8 cellular contexts compared by ENCODE assay signal in the genomic region with DNA sequence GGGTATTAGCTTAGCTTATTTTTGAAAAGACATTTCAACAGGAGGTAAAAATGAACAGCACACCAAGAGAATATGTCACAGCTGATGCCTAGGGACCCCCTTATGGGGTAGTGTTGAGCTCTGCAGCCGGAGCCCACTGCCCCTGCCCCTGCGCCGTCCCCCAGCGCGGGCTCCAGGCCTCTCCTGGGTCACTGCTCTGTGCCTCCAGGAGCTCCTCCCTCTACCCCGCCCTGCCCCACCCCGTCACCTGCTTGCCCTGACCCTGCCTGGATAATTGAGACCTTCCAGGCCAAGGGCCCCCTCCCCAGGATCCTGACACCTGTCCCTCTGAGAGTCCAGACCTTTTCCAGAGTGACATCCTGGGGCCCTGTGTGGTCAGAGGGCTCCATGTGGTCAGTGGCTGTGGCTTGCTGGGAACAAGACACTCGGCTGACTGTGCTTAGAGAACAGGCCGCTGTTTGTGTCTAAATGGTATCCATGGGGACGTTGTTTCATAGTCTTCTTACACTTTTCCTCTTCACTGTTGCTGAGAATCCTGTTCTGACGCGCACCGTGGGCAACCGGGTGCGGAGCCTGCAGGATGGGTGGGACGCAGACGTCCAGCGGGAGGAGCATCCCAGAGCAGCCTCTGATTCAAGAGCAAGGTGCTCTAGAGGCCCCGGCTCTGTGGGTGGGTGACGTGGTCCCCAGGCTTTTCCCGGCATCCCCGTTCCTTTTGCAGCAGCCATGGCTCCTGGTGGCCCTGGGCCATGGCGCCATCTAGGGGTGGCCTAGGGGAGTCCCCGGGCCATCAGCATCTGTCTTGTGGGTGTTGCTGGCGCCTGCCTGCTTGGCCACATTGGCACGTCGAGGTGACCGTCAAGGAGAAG. TPM values are rescaled to one million over a fixed set of nuclear protein-coding genes. Genes with fewer than 3 reads are reported as not detected.
DNase-seq lines count a peak whose midpoint lies in the region; ATAC-seq and TF ChIP-seq lines count a peak whose summit lies in the region.

No MANE protein-coding gene starts in this region.

- no peak overlapping the region for H3K27ac Mint-ChIP-seq in CD8-positive, alpha-beta T cell
- H3K27ac Mint-ChIP-seq in activated naive CD4-positive, alpha-beta T cell treated with anti-CD3 and anti-CD28 coated beads, Interleukin-2, amount 50 U/mL, for 24 hours: no peak overlapping the region

- H2AFZ ChIP-seq in smooth muscle cell (ENCODE audit: low read depth): no peak overlapping the region

- no peaks in the 10 kb centered on the region for H3K27me3 ChIP-seq in CD8-positive, alpha-beta T cell (ENCODE audit: insufficient read depth, low read length)
- H3K27me3 ChIP-seq in smooth muscle cell (ENCODE audit: low read depth): no peaks in the 10 kb centered on the region

- H3K4me2 ChIP-seq in smooth muscle cell: no peak overlapping the region

- peak; percentile 84 for ATAC-seq in CD8-positive, alpha-beta T cell
- peak; percentile 77 to 84 for ATAC-seq in left cardiac atrium

- H3K9ac ChIP-seq in smooth muscle cell (ENCODE audit: low read depth): no peak overlapping the region

- TF ChIP-seq CTCF in CD8-positive, alpha-beta T cell (IDR thresholded peaks at IDR 0.05): peak; percentile 68
- TF ChIP-seq CTCF in smooth muscle cell (IDR thresholded peaks at IDR 0.05; ENCODE audit: borderline replicate concordance, insufficient read depth, poor library complexity, severe bottlenecking): peak; percentile 58

- no peak overlapping the region for H3K27ac ChIP-seq in CD8-positive, alpha-beta T cell (ENCODE audit: low read depth, low read length)
- no peak overlapping the region for H3K27ac ChIP-seq in smooth muscle cell (ENCODE audit: low read depth)

- H3K36me3 ChIP-seq in CD8-positive, alpha-beta T cell (ENCODE audit: insufficient read depth, low read length): no peaks in the 10 kb centered on the region
- no peaks in the 10 kb centered on the region for H3K36me3 ChIP-seq in smooth muscle cell (ENCODE audit: low read depth)

- H3K9me3 ChIP-seq in CD8-positive, alpha-beta T cell (ENCODE audit: low read length): no peaks in the 10 kb centered on the region
- no peaks in the 10 kb centered on the region for H3K9me3 ChIP-seq in smooth muscle cell (replicated peaks; ENCODE audit: low read depth)

- POLR2A ChIA-PET in CD8-positive, alpha-beta T cell (lab: Charles Lee): no interaction called here

- H3K4me3 ChIP-seq in CD8-positive, alpha-beta T cell (ENCODE audit: low read depth, low read length): no peak overlapping the region
- H3K4me3 ChIP-seq in smooth muscle cell: no peak overlapping the region

- intact Hi-C loops in CD8-positive, alpha-beta T cell (cut with DNase I, micrococcal nuclease): loop anchor here in 1 of 2 experiments (2.0 kb wide), 4 partner anchors 32 to 218 kb away; partner anchors contain the start of gene CAPN15
- intact Hi-C loops in left cardiac atrium (cut with DNase I): no loop called here

- H3K4me1 Mint-ChIP-seq in CD8-positive, alpha-beta T cell (ENCODE audit: low read depth): peaks cover 6% of the 10 kb centered on the region
- peaks cover 16% of the 10 kb centered on the region for H3K4me1 Mint-ChIP-seq in activated naive CD4-positive, alpha-beta T cell treated with anti-CD3 and anti-CD28 coated beads, Interleukin-2, amount 50 U/mL, for 24 hours

- CTCF ChIA-PET in CD8-positive, alpha-beta T cell (lab: Charles Lee): interaction anchor here (0.6 to 1.5 kb wide), 8 partner anchors 10 to 219 kb away, joined by 3 to 5 read pairs (median 3); no protein-coding TSS in a partner anchor

- no peaks in the 10 kb centered on the region for H3K9me3 Mint-ChIP-seq in CD8-positive, alpha-beta T cell
- H3K9me3 Mint-ChIP-seq in activated naive CD4-positive, alpha-beta T cell treated with anti-CD3 and anti-CD28 coated beads, Interleukin-2, amount 50 U/mL, for 24 hours: no peaks in the 10 kb centered on the region

- H3K4me3 Mint-ChIP-seq in CD8-positive, alpha-beta T cell: no peak overlapping the region
- peak overlapping the region; percentile 44 for H3K4me3 Mint-ChIP-seq in activated naive CD4-positive, alpha-beta T cell treated with anti-CD3 and anti-CD28 coated beads, Interleukin-2, amount 50 U/mL, for 24 hours

- WGBS in smooth muscle cell (ENCODE audit: low lambda C conversion rate): 82% methylated on average over 27 of the region's 28 CpGs

- H3F3A ChIP-seq in smooth muscle cell (ENCODE audit: low read depth): no peaks in the 10 kb centered on the region

- no peaks in the 10 kb centered on the region for H3K27me3 Mint-ChIP-seq in CD8-positive, alpha-beta T cell (ENCODE audit: low read depth)
- H3K27me3 Mint-ChIP-seq in activated naive CD4-positive, alpha-beta T cell treated with anti-CD3 and anti-CD28 coated beads, Interleukin-2, amount 50 U/mL, for 24 hours: no peaks in the 10 kb centered on the region

- no peaks in the 10 kb centered on the region for H3K4me1 ChIP-seq in CD8-positive, alpha-beta T cell (ENCODE audit: insufficient read depth, low read length)
- no peaks in the 10 kb centered on the region for H3K4me1 ChIP-seq in smooth muscle cell (ENCODE audit: low read depth)

- H3K79me2 ChIP-seq in smooth muscle cell (ENCODE audit: low read depth): peaks cover 24% of the 10 kb centered on the region

- H3K36me3 Mint-ChIP-seq in CD8-positive, alpha-beta T cell: peaks cover 11% of the 10 kb centered on the region
- H3K36me3 Mint-ChIP-seq in activated naive CD4-positive, alpha-beta T cell treated with anti-CD3 and anti-CD28 coated beads, Interleukin-2, amount 50 U/mL, for 24 hours: no peaks in the 10 kb centered on the region

- peaks cover 77% of the 10 kb centered on the region for H4K20me1 ChIP-seq in smooth muscle cell (ENCODE audit: low read depth)

- peak in 6 of 7 experiments; percentile 32 to 69 (median 60) for DNase-seq in CD8-positive, alpha-beta T cell
- DNase-seq in NCI-H2196 (lab: John Stamatoyannopoulos, UW; ENCODE audit: unreplicated experiment): peak; percentile 62
- no peak for DNase-seq in left cardiac atrium
- DNase-seq in smooth muscle cell (lab: John Stamatoyannopoulos, UW; ENCODE audit: unreplicated experiment): no peak
- DNase-seq in SKM-1 treated with dmso at 0.1 percent for 144 hours (lab: John Stamatoyannopoulos, UW; ENCODE audit: unreplicated experiment): no peak
- DNase-seq in NOMO-1 (lab: John Stamatoyannopoulos, UW; ENCODE audit: unreplicated experiment in 2 of 2): no peak
- DNase-seq in RPMI8226: no peak

RNA-seq across cellular contexts. Expression of gene WFIKKN1, which starts 20.0 kb away (rescaled TPM):
- total RNA-seq in CD8-positive, alpha-beta T cell: under 1 TPM; 0.16 to 0.17 TPM
- total RNA-seq in left cardiac atrium (under 1 TPM; 0.21 to 0.50 TPM), smooth muscle cell (1.5 TPM in 1 of 2 replicates, not detected in the other)
- polyA plus RNA-seq in smooth muscle cell: 0.77 and 0.83 TPM in 2 replicates

RNA-seq across cellular contexts. Expression of gene RAB40C, which starts 20.9 kb away (rescaled TPM):
- 1 to 10 TPM; 3.9 to 5.9 TPM for total RNA-seq in CD8-positive, alpha-beta T cell
- total RNA-seq in left cardiac atrium (10 to 100 TPM in 1 of 2 donors, 1 to 10 TPM in 1; 9.9 to 13.5 TPM), smooth muscle cell (14.7 and 21.2 TPM in 2 replicates)
- polyA plus RNA-seq in smooth muscle cell: 27.0 and 28.3 TPM in 2 replicates

RNA-seq across cellular contexts. Expression of gene METTL26, which starts 25.4 kb away (rescaled TPM):
- total RNA-seq in CD8-positive, alpha-beta T cell: 10 to 100 TPM; 37.4 to 43.1 TPM
- total RNA-seq in left cardiac atrium (10 to 100 TPM; 42.8 to 61.8 TPM), smooth muscle cell (134 and 158 TPM in 2 replicates)
- 227 and 238 TPM in 2 replicates for polyA plus RNA-seq in smooth muscle cell

RNA-seq across cellular contexts. Expression of gene MCRIP2, which starts 30.9 kb away (rescaled TPM):
- 10 to 100 TPM; 15.9 to 19.2 TPM for total RNA-seq in CD8-positive, alpha-beta T cell
- 100 to 1,000 TPM in 1 of 2 donors, 10 to 100 TPM in 1; 92.8 to 117 TPM for total RNA-seq in left cardiac atrium
- 7.7 and 11.9 TPM in 2 replicates for total RNA-seq in smooth muscle cell
- 34.7 and 45.8 TPM in 2 replicates for polyA plus RNA-seq in smooth muscle cell

RNA-seq across cellular contexts. Expression of gene WDR90, which starts 38.4 kb away (rescaled TPM):
- 10 to 100 TPM; 15.0 to 22.8 TPM for total RNA-seq in CD8-positive, alpha-beta T cell
- total RNA-seq in left cardiac atrium (10 to 100 TPM in 1 of 2 donors, 1 to 10 TPM in 1; 9.6 to 15.5 TPM), smooth muscle cell (6.8 and 8.4 TPM in 2 replicates)
- 10.4 and 24.6 TPM in 2 replicates for polyA plus RNA-seq in smooth muscle cell

Comparison
In these comparisons a context has a peak if more than half of its experiments do, and no peak if none do; other contexts are left out.
1. DNase-seq: peak in CD8-positive, alpha-beta T cell (6 of 7) and NCI-H2196 (single experiment); none in left cardiac atrium (single experiment), smooth muscle cell (single experiment), SKM-1 treated with dmso at 0.1 percent for 144 hours (single experiment), NOMO-1 (0 of 2) and RPMI8226 (single experiment).